Comparison of ENCODE assay signal across 18 cellular contexts in the genomic region with DNA sequence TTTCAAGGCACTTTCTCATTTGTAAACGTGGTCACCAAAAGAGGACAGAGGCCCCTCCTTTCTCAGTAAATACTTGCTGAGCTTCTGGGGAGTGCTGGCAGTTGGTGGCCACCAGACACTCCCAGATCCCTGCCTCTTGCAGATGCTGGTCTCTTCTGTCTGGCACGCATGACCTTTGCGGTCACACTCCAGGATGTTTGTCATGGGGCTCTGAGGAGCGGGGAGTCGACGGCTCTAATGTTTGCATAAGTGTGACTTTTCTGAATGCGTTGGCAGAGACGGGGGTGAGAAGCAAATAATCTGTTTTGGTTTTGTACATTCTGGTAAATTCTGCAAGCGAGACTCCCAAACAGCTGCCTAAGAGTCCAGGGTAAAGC.
A peak's percentile ranks its signal among the peaks of the same experiment; 100 is the strongest.
DNase-seq lines count a peak whose midpoint lies in the region; ATAC-seq and TF ChIP-seq lines count a peak whose summit lies in the region.
"Had no signal": no experiment of that assay in that cellular context is flagged by ENCODE, and none has a peak within 500 bp of the region (broad histone marks: within the 10 kb centered on the region; RNA-seq: fewer than 3 reads in every experiment).

No MANE protein-coding gene starts in this region.

- TF ChIP-seq POLR2A in spleen (IDR thresholded peaks at IDR 0.05), result no peak

- no peaks in the 10 kb centered on the region for H3K36me3 ChIP-seq in left ventricle myocardium inferior
- no peaks in the 10 kb centered on the region for H3K36me3 ChIP-seq in spleen

- WGBS in spleen, 5 donors, result 70 to 77% (median 72%) methylated on average over 9 of the region's 9 CpGs

- H3K9me3 ChIP-seq in left ventricle myocardium inferior (replicated peaks), result peaks cover 20% of the 10 kb centered on the region
- H3K9me3 ChIP-seq in spleen, result peaks cover 0 to 30% (median 20%) of the 10 kb centered on the region in 8 donors

- intact Hi-C loops in left cardiac atrium (cut with DNase I) (no loop called here), left ventricle myocardium inferior (cut with micrococcal nuclease) (no loop called here), spleen (cut with DNase I; ENCODE audit: low total_unique reads) (no loop called here)

- ATAC-seq in left cardiac atrium, result no peak
- no peak for ATAC-seq in HG02623 (IDR thresholded peaks at IDR 0.05; ENCODE audit: unreplicated experiment)
- no peak for ATAC-seq in HG02938 (IDR thresholded peaks at IDR 0.05; ENCODE audit: unreplicated experiment)

- DNase-seq in DMS153 (lab: John Stamatoyannopoulos, UW) (peak; percentile 47), DMS153 treated with DMSO at 0.1 percent for 48 hours (lab: John Stamatoyannopoulos, UW; ENCODE audit: unreplicated experiment) (no peak), left cardiac atrium (peak; percentile 4), left ventricle myocardium inferior (no peak), SHP77 (lab: John Stamatoyannopoulos, UW) (peak; percentile 96), spleen (peak; percentile 22)
- DNase-seq: COR-L47, GOT3, KG1, NCI-H1092 treated with DMSO at 0.1 percent for 48 hours, NCI-H1930, NCI-H524 treated with DMSO at 0.1 percent for 48 hours, OCI-M1, T-helper 2 cell had no signal

- no peak overlapping the region for H3K4me3 ChIP-seq in left ventricle myocardium inferior
- no peak overlapping the region for H3K4me3 ChIP-seq in spleen

- H3K27ac ChIP-seq in left ventricle myocardium inferior (replicated peaks) (no peak overlapping the region), spleen (no peak overlapping the region)
- H3K27ac ChIP-seq: 22Rv1, C4-2B had no signal

- H3K4me1 ChIP-seq in left ventricle myocardium inferior, result no peaks in the 10 kb centered on the region
- no peaks in the 10 kb centered on the region for H3K4me1 ChIP-seq in spleen

- H3K27me3 ChIP-seq in left ventricle myocardium inferior (ENCODE audit: low read depth) (peaks cover 85% of the 10 kb centered on the region), spleen (replicated peaks in 1 of 7) (peaks cover 0 to 73% (median 12%) of the 10 kb centered on the region in 7 donors)

- TF ChIP-seq CTCF in left ventricle myocardium inferior (IDR thresholded peaks at IDR 0.05; ENCODE audit: borderline replicate concordance), result no peak
- TF ChIP-seq CTCF in spleen (IDR thresholded peaks at IDR 0.05 in 8 of 11, conservative IDR thresholded peaks at IDR 0.05 in 3 of 11), result no peak

Comparison
In these comparisons a context has a peak if more than half of its experiments do, and no peak if none do; other contexts are left out.
1. DNase-seq: peak in DMS153 (single experiment), left cardiac atrium (single experiment), SHP77 (2 of 2) and spleen (single experiment); none in DMS153 treated with DMSO at 0.1 percent for 48 hours (single experiment) and left ventricle myocardium inferior (single experiment).